Comparison of ENCODE assay signal across 26 cellular contexts in the genomic region with DNA sequence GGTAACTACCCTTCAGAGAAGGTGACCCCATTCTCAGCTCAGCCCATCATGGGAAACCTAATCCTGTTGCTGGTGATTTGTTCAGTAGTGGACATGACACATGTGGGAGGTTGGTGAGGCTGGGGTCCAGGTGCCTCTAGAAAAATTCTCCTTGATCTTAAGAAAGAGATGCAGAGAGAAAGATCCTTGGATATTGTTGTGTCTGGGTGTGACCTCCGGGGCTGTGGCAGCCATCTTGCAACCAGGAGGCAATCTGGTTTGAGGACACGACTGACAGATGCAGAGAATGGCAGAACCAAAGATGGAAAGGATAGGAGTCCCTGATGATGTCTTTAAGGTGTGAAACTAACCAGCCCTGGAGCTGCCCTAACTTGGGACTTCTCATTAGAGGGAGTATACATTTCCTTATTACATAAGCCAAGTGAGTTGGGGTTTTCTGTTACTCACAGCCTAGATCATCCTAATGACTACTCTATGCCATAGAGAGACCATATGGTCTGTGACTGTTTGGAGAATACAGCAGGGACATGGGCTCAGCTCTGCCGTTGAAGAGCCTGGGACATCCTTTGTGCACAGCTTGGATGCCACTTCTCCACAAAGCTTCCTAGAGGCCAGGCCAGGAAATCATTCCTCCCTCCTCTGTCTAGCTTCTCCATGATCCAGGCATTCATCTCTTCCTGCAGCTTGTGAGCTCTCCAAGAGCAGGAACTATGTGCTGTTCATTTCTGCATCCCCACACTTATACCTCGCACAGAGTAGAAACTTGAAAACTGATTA. TPM values are rescaled to one million over a fixed set of nuclear protein-coding genes. Genes with fewer than 3 reads are reported as not detected.
DNase-seq lines count a peak whose midpoint lies in the region; ATAC-seq, FAIRE-seq and TF ChIP-seq lines count a peak whose summit lies in the region.
"Had no signal": no experiment of that assay in that cellular context is flagged by ENCODE, and none has a peak within 500 bp of the region (broad histone marks: within the 10 kb centered on the region; RNA-seq: fewer than 3 reads in every experiment).

No MANE protein-coding gene starts in this region.

- POLR2A ChIA-PET in IMR-90 (lab: Charles Lee; ENCODE audit: unreplicated experiment), result no interaction called here

- dilution Hi-C loops in IMR-90 (cut with HindIII; ENCODE audit: low sequenced_read_pairs, unreplicated experiment) (no loop called here), keratinocyte (cut with MboI; ENCODE audit: extremely low pct_ligation_motif_present, low sequenced_read_pairs) (loop anchor here (10.0 kb wide), 2 partner anchors 145 to 235 kb away; no protein-coding TSS in a partner anchor)

- H3K14ac ChIP-seq in IMR-90 (replicated peaks; ENCODE audit: low read depth, low read length), result peak overlapping the region; percentile 36; the same call in 1 of the 2 replicates

- H3K4me3 ChIP-seq in IMR-90 (ENCODE audit: insufficient read depth, low read depth, low read length) (no peak overlapping the region), astrocyte of the spinal cord (ENCODE audit: low read depth, low read length) (no peak overlapping the region), keratinocyte (ENCODE audit: control insufficient read depth in 2 of 3, extremely low read depth in 1 of 3, insufficient read depth in 2 of 3, low read depth in 1 of 3, low read length in 3 of 3) (no peak overlapping the region)
- H3K4me3 ChIP-seq: BLaER1 treated with 17β-estradiol and CSF1 and Interleukin-3, amounts not matched to agents 10 nM and 100 nM; Peyer's patch; right atrium auricular region; suprapubic skin had no signal

- peak overlapping the region in 1 of 2 experiments; percentile 44; a peak in 1 of 4 replicates for H4K8ac ChIP-seq in IMR-90 (ENCODE audit: low read depth in 2 of 2, low read length in 2 of 2)

- no peak for FAIRE-seq in keratinocyte (lab: Jason Lieb, UNC)
- FAIRE-seq: GM12891 had no signal

- H3K27me3 ChIP-seq in IMR-90 (ENCODE audit: control insufficient read depth, insufficient read depth, low read length) (no peaks in the 10 kb centered on the region), keratinocyte (ENCODE audit: control insufficient read depth, extremely low read depth, insufficient read depth, low read length) (no peaks in the 10 kb centered on the region)
- H3K27me3 ChIP-seq: BLaER1 treated with 17β-estradiol and CSF1 and Interleukin-3, amounts not matched to agents 10 nM and 100 nM; Peyer's patch; right atrium auricular region; suprapubic skin had no signal

- no peak overlapping the region for H3K56ac ChIP-seq in IMR-90 (ENCODE audit: extremely low read depth, insufficient read depth, low read length)

- no peak overlapping the region for H3K9ac ChIP-seq in IMR-90 (ENCODE audit: low read depth, low read length)
- H3K9ac ChIP-seq in keratinocyte (ENCODE audit: control insufficient read depth, extremely low read depth, insufficient read depth, low read length), result no peak overlapping the region
- H3K9ac ChIP-seq: BLaER1 treated with 17β-estradiol and CSF1 and Interleukin-3, amounts not matched to agents 10 nM and 100 nM had no signal

- H3K9me1 ChIP-seq in IMR-90 (ENCODE audit: insufficient read depth, low read length) (peaks cover 32% of the 10 kb centered on the region), keratinocyte (ENCODE audit: control insufficient read depth, extremely low read depth, insufficient read depth, low read length) (peaks cover 4% of the 10 kb centered on the region)

- CTCF ChIA-PET in IMR-90 (lab: Yijun Ruan, JAX), result interaction anchor here (0.5 to 0.7 kb wide), 2 partner anchors 19 to 644 kb away, joined by 3 read pairs; no protein-coding TSS in a partner anchor

- H2BK15ac ChIP-seq in IMR-90 (ENCODE audit: low read depth, low read length), result no peak overlapping the region; the same call in 2 of the 3 replicates

- peak overlapping the region; percentile 18 for H2AK9ac ChIP-seq in IMR-90 (replicated peaks; ENCODE audit: low read depth, low read length, poor library complexity)

- H3K36me3 ChIP-seq in IMR-90 (ENCODE audit: control insufficient read depth, insufficient read depth, low read length) (no peaks in the 10 kb centered on the region; the same call in 1 of the 2 replicates), keratinocyte (ENCODE audit: control insufficient read depth in 2 of 2, extremely low read depth in 1 of 2, insufficient read depth in 2 of 2, low read length in 2 of 2) (peaks cover 0 to 1% of the 10 kb centered on the region in 2 experiments)
- H3K36me3 ChIP-seq: Peyer's patch, right atrium auricular region, suprapubic skin had no signal

- intact Hi-C loops in IMR-90 (cut with micrococcal nuclease) (no loop called here), left ventricle myocardium superior (cut with micrococcal nuclease) (no loop called here)

- H4K20me1 ChIP-seq in IMR-90 (ENCODE audit: insufficient read depth, low read length) (peaks cover 3% of the 10 kb centered on the region; the same call in 1 of the 2 replicates), keratinocyte (ENCODE audit: control insufficient read depth, extremely low read depth, insufficient read depth, low read length) (no peaks in the 10 kb centered on the region)

- H2BK5ac ChIP-seq in IMR-90 (ENCODE audit: low read depth, low read length, poor library complexity, severe bottlenecking), result no peak overlapping the region

- H2AK5ac ChIP-seq in IMR-90 (ENCODE audit: low read depth, low read length), result peak overlapping the region; percentile 52; the same call in 1 of the 2 replicates

- H2AFZ ChIP-seq in IMR-90 (replicated peaks; ENCODE audit: low read length, poor library complexity) (no peak overlapping the region), keratinocyte (ENCODE audit: control insufficient read depth, low read length) (no peak overlapping the region)

- ATAC-seq in IMR-90 (ENCODE audit: low read depth), result no peak
- ATAC-seq in left ventricle myocardium superior, result no peak
- ATAC-seq in HG03135 (IDR thresholded peaks at IDR 0.05; ENCODE audit: unreplicated experiment), result no peak
- ATAC-seq: activated CD4-positive, alpha-beta T cell treated with anti-CD3 and anti-CD28 coated beads for 36 hours; activated T-cell treated with anti-CD3 and anti-CD28 coated beads, Interleukin-2, amount 50 U/mL, for 4 hours had no signal

- 0 out of 2 replicates have a peak overlapping the region, but pooled peaks have one; percentile 15 for H4K5ac ChIP-seq in IMR-90 (ENCODE audit: low read depth, low read length)

- H2BK120ac ChIP-seq in IMR-90 (ENCODE audit: low read depth, low read length), result peak overlapping the region; percentile 33; the same call in 1 of the 2 replicates

- no peak for TF ChIP-seq RAD21 in IMR-90 (IDR thresholded peaks at IDR 0.05; ENCODE audit: low read length)

- H3K27ac ChIP-seq in IMR-90 (ENCODE audit: insufficient read depth, low read length) (peak overlapping the region; percentile 23; the same call in 1 of the 2 replicates), keratinocyte (ENCODE audit: control insufficient read depth, insufficient read depth, low read length) (peak overlapping the region; percentile 36)
- H3K27ac ChIP-seq: BLaER1 treated with 17β-estradiol and CSF1 and Interleukin-3, amounts not matched to agents 10 nM and 100 nM; HL-60; suprapubic skin had no signal

- in situ Hi-C loops in IMR-90 (cut with MboI; ENCODE audit: low sequenced_read_pairs), result no loop called here
- in situ Hi-C loops in astrocyte of the spinal cord (cut with HindIII; ENCODE audit: low sequenced_read_pairs), result no loop called here

- H3K23ac ChIP-seq in IMR-90 (ENCODE audit: low read depth, low read length), result peak overlapping the region; percentile 0; the same call in 1 of the 2 replicates

- H3K4ac ChIP-seq in IMR-90 (ENCODE audit: low read depth, low read length), result peak overlapping the region; percentile 10

- H3K4me1 ChIP-seq in IMR-90 (ENCODE audit: control insufficient read depth, insufficient read depth, low read length), result peaks cover 35% of the 10 kb centered on the region
- peaks cover 50% of the 10 kb centered on the region for H3K4me1 ChIP-seq in keratinocyte (ENCODE audit: control insufficient read depth, extremely low read depth, insufficient read depth, low read length)
- H3K4me1 ChIP-seq: Caco-2 had no signal

- TF ChIP-seq CTCF in IMR-90 (conservative IDR thresholded peaks at IDR 0.05; ENCODE audit: low read depth, low read length), result no peak
- no peak for TF ChIP-seq CTCF in astrocyte of the spinal cord (IDR thresholded peaks at IDR 0.05; ENCODE audit: low read depth, low read length)
- no peak for TF ChIP-seq CTCF in keratinocyte (optimal IDR thresholded peaks at IDR 0.05 in 1 of 3, IDR thresholded peaks at IDR 0.05 in 1 of 3, conservative IDR thresholded peaks at IDR 0.05 in 1 of 3; ENCODE audit: extremely low read depth in 1 of 3, insufficient read depth in 2 of 3, low read length in 3 of 3)

- DNase-seq in EH (ENCODE audit: low read depth) (peak; percentile 64), IMR-90 (peak; percentile 42), astrocyte of the spinal cord (ENCODE audit: low read depth, low spot score) (peak; percentile 35), keratinocyte (ENCODE audit: low read depth, low spot score) (no peak), NK-92 (lab: John Stamatoyannopoulos, UW; ENCODE audit: unreplicated experiment) (no peak), left ventricle myocardium superior (no peak)
- DNase-seq in activated effector memory CD4-positive, alpha-beta T cell treated with Interleukin-2 at 50 U/mL for 16 hours, result no peak
- DNase-seq: activated CD4-positive, alpha-beta T cell treated with anti-CD3 and anti-CD28 coated beads for 36 hours; activated naive CD4-positive, alpha-beta T cell; activated T-cell treated with anti-CD3 and anti-CD28 coated beads, Interleukin-2, amount 50 U/mL, for 4 hours; Caco-2; caudate nucleus; DND-41; H9; head of caudate nucleus; mesendoderm; NCI-H1417; occipital lobe; Peyer's patch had no signal

- 83% methylated on average over 2 of the region's 4 CpGs; no CpG with 5 or more reads in 1 of the 2 experiments for WGBS in IMR-90 (ENCODE audit: extremely low coverage in 2 of 2, insufficient read length in 1 of 2), 2 experiments

- no peak for TF ChIP-seq POLR2A in IMR-90 (IDR thresholded peaks at IDR 0.05; ENCODE audit: low read depth, low read length)

- H3K9me3 ChIP-seq in IMR-90 (ENCODE audit: control insufficient read depth, insufficient read depth, low read length) (no peaks in the 10 kb centered on the region), keratinocyte (ENCODE audit: control insufficient read depth, low read depth, low read length) (no peaks in the 10 kb centered on the region)
- H3K9me3 ChIP-seq: BLaER1 treated with 17β-estradiol and CSF1 and Interleukin-3, amounts not matched to agents 10 nM and 100 nM; Caco-2; Peyer's patch; right atrium auricular region; suprapubic skin had no signal

- peak overlapping the region; percentile 20 for H3K18ac ChIP-seq in IMR-90 (ENCODE audit: low read depth, low read length)

- H3K79me2 ChIP-seq in keratinocyte (ENCODE audit: control insufficient read depth, insufficient read depth, low read length), result peaks cover 2% of the 10 kb centered on the region

- H4K91ac ChIP-seq in IMR-90 (ENCODE audit: insufficient read depth, low read depth, low read length), result 0 out of 2 replicates have a peak overlapping the region, but pooled peaks have one; percentile 0

- H3K4me2 ChIP-seq in IMR-90 (ENCODE audit: low read depth, low read length) (no peak overlapping the region), keratinocyte (ENCODE audit: control insufficient read depth, extremely low read depth, insufficient read depth, low read depth, low read length) (no peak overlapping the region)

- no TSS peak for BruUV-seq in IMR-90 (replicated peaks; lab: Mats Ljungman, UMichigan)

- peaks cover 45 to 87% of the 10 kb centered on the region in 2 experiments; a peak in 3 of 4 replicates for H3K79me1 ChIP-seq in IMR-90 (ENCODE audit: low read depth in 1 of 2, low read length in 2 of 2)

- peak overlapping the region; percentile 41 for H2BK20ac ChIP-seq in IMR-90 (ENCODE audit: low read depth, low read length)

RNA-seq across cellular contexts. Expression of a gene that starts 45.8 kb away (rescaled TPM):
- total RNA-seq in IMR-90 (2012; rRNA removed) (13.1 and 16.1 TPM in 2 replicates), left ventricle myocardium superior (1.4 TPM)
- polyA plus RNA-seq in IMR-90 (2012; rRNA removed) (7.6 and 8.1 TPM in 2 replicates), keratinocyte (10.0 to 15.1 TPM (median 13.9 TPM) in 3 replicates)
- polyA plus RNA-seq in IMR-90 (2012; cell fraction: cytosol; rRNA removed), result 3.3 and 4.8 TPM in 2 replicates
- 4.1 and 7.2 TPM in 2 replicates for polyA plus RNA-seq in IMR-90 (2012; cell fraction: nucleus; rRNA removed; ENCODE audit: low replicate concordance)
- 4.2 TPM for polyA plus RNA-seq in keratinocyte (2011; ENCODE audit: low read depth)
- polyA plus RNA-seq in keratinocyte (2011; cell fraction: cytosol; rRNA removed), result 3.8 and 6.2 TPM in 2 replicates
- polyA plus RNA-seq in keratinocyte (2011; cell fraction: nucleus; rRNA removed), result 17.4 and 18.9 TPM in 2 replicates
- 5.4 and 7.3 TPM in 2 replicates for polyA plus RNA-seq in keratinocyte (2012; ENCODE audit: low replicate concordance)
- polyA minus RNA-seq in keratinocyte, result 21.3 to 32.9 TPM (median 22.6 TPM) in 3 replicates
- 5.6 TPM for polyA minus RNA-seq in keratinocyte (2011; cell fraction: cytosol; rRNA and poly(A)+ RNA removed)
- 15.0 and 34.4 TPM in 2 replicates for polyA minus RNA-seq in keratinocyte (2011; cell fraction: nucleus; rRNA and poly(A)+ RNA removed)
- total RNA-seq: SK-MEL-5 had no signal

Comparison
In these comparisons a context has a peak if more than half of its experiments do, and no peak if none do; other contexts are left out.
1. DNase-seq: peak in EH (single experiment), IMR-90 (single experiment) and astrocyte of the spinal cord (single experiment); none in keratinocyte (single experiment), NK-92 (single experiment), left ventricle myocardium superior (single experiment) and activated effector memory CD4-positive, alpha-beta T cell treated with Interleukin-2 at 50 U/mL for 16 hours (single experiment).